ENCODE assay signal across 1 cellular context in genomic region chr2:9843229-9844035, GRCh38.
TF ChIP-seq lines count a peak whose summit lies in the region.

TSS of gene TAF1B (plus strand) at chr2:9843474. CDS start at chr2:9843542, 68 bp downstream.

TF ChIP-seq in HEK293, 187 proteins besides CTCF, POLR2A, EP300 and RAD21 (continued from another document and continues in another):
- TF ChIP-seq, protein P1, sequence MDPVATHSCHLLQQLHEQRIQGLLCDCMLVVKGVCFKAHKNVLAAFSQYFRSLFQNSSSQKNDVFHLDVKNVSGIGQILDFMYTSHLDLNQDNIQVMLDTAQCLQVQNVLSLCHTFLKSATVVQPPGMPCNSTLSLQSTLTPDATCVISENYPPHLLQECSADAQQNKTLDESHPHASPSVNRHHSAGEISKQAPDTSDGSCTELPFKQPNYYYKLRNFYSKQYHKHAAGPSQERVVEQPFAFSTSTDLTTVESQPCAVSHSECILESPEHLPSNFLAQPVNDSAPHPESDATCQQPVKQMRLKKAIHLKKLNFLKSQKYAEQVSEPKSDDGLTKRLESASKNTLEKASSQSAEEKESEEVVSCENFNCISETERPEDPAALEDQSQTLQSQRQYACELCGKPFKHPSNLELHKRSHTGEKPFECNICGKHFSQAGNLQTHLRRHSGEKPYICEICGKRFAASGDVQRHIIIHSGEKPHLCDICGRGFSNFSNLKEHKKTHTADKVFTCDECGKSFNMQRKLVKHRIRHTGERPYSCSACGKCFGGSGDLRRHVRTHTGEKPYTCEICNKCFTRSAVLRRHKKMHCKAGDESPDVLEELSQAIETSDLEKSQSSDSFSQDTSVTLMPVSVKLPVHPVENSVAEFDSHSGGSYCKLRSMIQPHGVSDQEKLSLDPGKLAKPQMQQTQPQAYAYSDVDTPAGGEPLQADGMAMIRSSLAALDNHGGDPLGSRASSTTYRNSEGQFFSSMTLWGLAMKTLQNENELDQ (tag by site-specific recombination; IDR thresholded peaks at IDR 0.05; ENCODE audit: low read depth): no peak
- TF ChIP-seq ZNF585B (tag by site-specific recombination; IDR thresholded peaks at IDR 0.05) (no peak), ZNF670 (tag by site-specific recombination; IDR thresholded peaks at IDR 0.05; ENCODE audit: low read depth) (no peak), ZSCAN30 (tag by site-specific recombination; IDR thresholded peaks at IDR 0.05) (0 out of 2 replicates have a peak, but pooled peaks have one; percentile 13), ZNF341 (tag by site-specific recombination; IDR thresholded peaks at IDR 0.05; ENCODE audit: low read depth) (no peak), ZNF548 (tag by site-specific recombination; IDR thresholded peaks at IDR 0.05) (no peak), ZNF514 (tag by site-specific recombination; IDR thresholded peaks at IDR 0.05) (no peak), ZNF133 (tag by site-specific recombination; IDR thresholded peaks at IDR 0.05) (no peak), ZNF513 (tag by site-specific recombination; IDR thresholded peaks at IDR 0.05) (no peak), ZBTB8A (tag by site-specific recombination; IDR thresholded peaks at IDR 0.05) (no peak), ZNF394 (tag by site-specific recombination; IDR thresholded peaks at IDR 0.05; ENCODE audit: borderline replicate concordance) (peak; percentile 99), SCRT2 (tag by site-specific recombination; IDR thresholded peaks at IDR 0.05) (no peak), ZNF10 (tag by site-specific recombination; IDR thresholded peaks at IDR 0.05) (no peak), ZNF677 (tag by site-specific recombination; IDR thresholded peaks at IDR 0.05) (no peak), ZNF366 (tag by site-specific recombination; conservative IDR thresholded peaks at IDR 0.05) (peak; percentile 43; the same call in 1 of the 2 replicates), ZNF416 (tag by site-specific recombination; IDR thresholded peaks at IDR 0.05) (no peak), ZBTB48 (tag by site-specific recombination; IDR thresholded peaks at IDR 0.05) (no peak), SCRT1 (tag by site-specific recombination; IDR thresholded peaks at IDR 0.05; ENCODE audit: borderline replicate concordance) (no peak), ZNF324 (tag by site-specific recombination; IDR thresholded peaks at IDR 0.05) (no peak), ZNF555 (tag by site-specific recombination; conservative IDR thresholded peaks at IDR 0.05) (no peak), ZNF777 (tag by site-specific recombination; IDR thresholded peaks at IDR 0.05; ENCODE audit: borderline replicate concordance) (no peak), ZNF701 (tag by site-specific recombination; IDR thresholded peaks at IDR 0.05) (no peak), ZNF843 (tag by site-specific recombination; IDR thresholded peaks at IDR 0.05) (0 out of 2 replicates have a peak, but pooled peaks have one; percentile 19), ZNF596 (tag by site-specific recombination; IDR thresholded peaks at IDR 0.05) (no peak), ZNF121 (tag by site-specific recombination; IDR thresholded peaks at IDR 0.05) (no peak), ZNF354C (tag by site-specific recombination; IDR thresholded peaks at IDR 0.05; ENCODE audit: borderline replicate concordance, low read depth) (no peak), ZNF48 (tag by site-specific recombination; IDR thresholded peaks at IDR 0.05) (no peak), ZNF610 (tag by site-specific recombination; IDR thresholded peaks at IDR 0.05; ENCODE audit: borderline replicate concordance) (peak; percentile 51; the same call in 1 of the 2 replicates), ZBTB11 (tag by site-specific recombination; conservative IDR thresholded peaks at IDR 0.05; ENCODE audit: low read depth) (peak; percentile 95), ZNF664 (tag by site-specific recombination; IDR thresholded peaks at IDR 0.05) (no peak), ZNF274 (IDR thresholded peaks at IDR 0.05; ENCODE audit: low read length) (no peak), ZNF274 (tag by site-specific recombination; IDR thresholded peaks at IDR 0.05; ENCODE audit: borderline replicate concordance) (no peak), ZNF132 (tag by site-specific recombination; IDR thresholded peaks at IDR 0.05; ENCODE audit: borderline replicate concordance) (no peak), ATF2 (tag by site-specific recombination; IDR thresholded peaks at IDR 0.05; ENCODE audit: low read depth) (no peak), MEIS1 (CRISPR knock-in tag; IDR thresholded peaks at IDR 0.05; ENCODE audit: borderline replicate concordance) (no peak), ZNF433 (tag by site-specific recombination; IDR thresholded peaks at IDR 0.05; ENCODE audit: low read depth) (no peak), ZNF248 (tag by site-specific recombination; IDR thresholded peaks at IDR 0.05) (no peak), BCL11A (tag by site-specific recombination; IDR thresholded peaks at IDR 0.05; ENCODE audit: low read depth) (no peak), ZNF629 (tag by site-specific recombination; IDR thresholded peaks at IDR 0.05) (no peak), ZIC2 (tag by site-specific recombination; IDR thresholded peaks at IDR 0.05) (peak; percentile 25), YY2 (tag by site-specific recombination; IDR thresholded peaks at IDR 0.05) (no peak), KLF10 (tag by site-specific recombination; IDR thresholded peaks at IDR 0.05) (peak; percentile 62; the same call in 1 of the 2 replicates), ZNF501 (tag by site-specific recombination; IDR thresholded peaks at IDR 0.05) (peak; percentile 62; the same call in 1 of the 2 replicates), ZNF639 (tag by site-specific recombination; IDR thresholded peaks at IDR 0.05) (no peak), ZNF626 (tag by site-specific recombination; IDR thresholded peaks at IDR 0.05) (no peak), ZNF561 (tag by site-specific recombination; IDR thresholded peaks at IDR 0.05; ENCODE audit: borderline replicate concordance) (no peak), ZNF391 (tag by site-specific recombination; IDR thresholded peaks at IDR 0.05; ENCODE audit: borderline replicate concordance, low read depth) (no peak; the same call in 1 of the 2 replicates), ZNF837 (tag by site-specific recombination; IDR thresholded peaks at IDR 0.05) (no peak), ZNF157 (tag by site-specific recombination; IDR thresholded peaks at IDR 0.05) (no peak)
- TF ChIP-seq, protein P2, sequence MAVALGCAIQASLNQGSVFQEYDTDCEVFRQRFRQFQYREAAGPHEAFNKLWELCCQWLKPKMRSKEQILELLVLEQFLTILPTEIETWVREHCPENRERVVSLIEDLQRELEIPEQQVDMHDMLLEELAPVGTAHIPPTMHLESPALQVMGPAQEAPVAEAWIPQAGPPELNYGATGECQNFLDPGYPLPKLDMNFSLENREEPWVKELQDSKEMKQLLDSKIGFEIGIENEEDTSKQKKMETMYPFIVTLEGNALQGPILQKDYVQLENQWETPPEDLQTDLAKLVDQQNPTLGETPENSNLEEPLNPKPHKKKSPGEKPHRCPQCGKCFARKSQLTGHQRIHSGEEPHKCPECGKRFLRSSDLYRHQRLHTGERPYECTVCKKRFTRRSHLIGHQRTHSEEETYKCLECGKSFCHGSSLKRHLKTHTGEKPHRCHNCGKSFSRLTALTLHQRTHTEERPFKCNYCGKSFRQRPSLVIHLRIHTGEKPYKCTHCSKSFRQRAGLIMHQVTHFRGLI (tag by site-specific recombination; IDR thresholded peaks at IDR 0.05): no peak
- TF ChIP-seq, protein P3, sequence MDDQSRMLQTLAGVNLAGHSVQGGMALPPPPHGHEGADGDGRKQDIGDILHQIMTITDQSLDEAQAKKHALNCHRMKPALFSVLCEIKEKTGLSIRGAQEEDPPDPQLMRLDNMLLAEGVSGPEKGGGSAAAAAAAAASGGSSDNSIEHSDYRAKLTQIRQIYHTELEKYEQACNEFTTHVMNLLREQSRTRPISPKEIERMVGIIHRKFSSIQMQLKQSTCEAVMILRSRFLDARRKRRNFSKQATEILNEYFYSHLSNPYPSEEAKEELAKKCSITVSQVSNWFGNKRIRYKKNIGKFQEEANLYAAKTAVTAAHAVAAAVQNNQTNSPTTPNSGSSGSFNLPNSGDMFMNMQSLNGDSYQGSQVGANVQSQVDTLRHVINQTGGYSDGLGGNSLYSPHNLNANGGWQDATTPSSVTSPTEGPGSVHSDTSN (CRISPR knock-in tag; IDR thresholded peaks at IDR 0.05): no peak
- TF ChIP-seq, protein P4, sequence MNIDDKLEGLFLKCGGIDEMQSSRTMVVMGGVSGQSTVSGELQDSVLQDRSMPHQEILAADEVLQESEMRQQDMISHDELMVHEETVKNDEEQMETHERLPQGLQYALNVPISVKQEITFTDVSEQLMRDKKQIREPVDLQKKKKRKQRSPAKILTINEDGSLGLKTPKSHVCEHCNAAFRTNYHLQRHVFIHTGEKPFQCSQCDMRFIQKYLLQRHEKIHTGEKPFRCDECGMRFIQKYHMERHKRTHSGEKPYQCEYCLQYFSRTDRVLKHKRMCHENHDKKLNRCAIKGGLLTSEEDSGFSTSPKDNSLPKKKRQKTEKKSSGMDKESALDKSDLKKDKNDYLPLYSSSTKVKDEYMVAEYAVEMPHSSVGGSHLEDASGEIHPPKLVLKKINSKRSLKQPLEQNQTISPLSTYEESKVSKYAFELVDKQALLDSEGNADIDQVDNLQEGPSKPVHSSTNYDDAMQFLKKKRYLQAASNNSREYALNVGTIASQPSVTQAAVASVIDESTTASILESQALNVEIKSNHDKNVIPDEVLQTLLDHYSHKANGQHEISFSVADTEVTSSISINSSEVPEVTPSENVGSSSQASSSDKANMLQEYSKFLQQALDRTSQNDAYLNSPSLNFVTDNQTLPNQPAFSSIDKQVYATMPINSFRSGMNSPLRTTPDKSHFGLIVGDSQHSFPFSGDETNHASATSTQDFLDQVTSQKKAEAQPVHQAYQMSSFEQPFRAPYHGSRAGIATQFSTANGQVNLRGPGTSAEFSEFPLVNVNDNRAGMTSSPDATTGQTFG (tag by site-specific recombination; IDR thresholded peaks at IDR 0.05; ENCODE audit: borderline replicate concordance): no peak
- TF ChIP-seq, protein P5, sequence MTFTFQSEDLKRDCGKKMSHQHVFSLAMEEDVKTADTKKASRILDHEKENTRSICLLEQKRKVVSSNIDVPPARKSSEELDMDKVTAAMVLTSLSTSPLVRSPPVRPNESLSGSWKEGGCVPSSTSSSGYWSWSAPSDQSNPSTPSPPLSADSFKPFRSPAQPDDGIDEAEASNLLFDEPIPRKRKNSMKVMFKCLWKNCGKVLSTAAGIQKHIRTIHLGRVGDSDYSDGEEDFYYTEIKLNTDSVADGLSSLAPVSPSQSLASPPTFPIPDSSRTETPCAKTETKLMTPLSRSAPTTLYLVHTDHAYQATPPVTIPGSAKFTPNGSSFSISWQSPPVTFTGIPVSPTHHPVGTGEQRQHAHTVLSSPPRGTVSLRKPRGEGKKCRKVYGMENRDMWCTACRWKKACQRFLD (tag by site-specific recombination; IDR thresholded peaks at IDR 0.05): no peak
- TF ChIP-seq, protein P6, sequence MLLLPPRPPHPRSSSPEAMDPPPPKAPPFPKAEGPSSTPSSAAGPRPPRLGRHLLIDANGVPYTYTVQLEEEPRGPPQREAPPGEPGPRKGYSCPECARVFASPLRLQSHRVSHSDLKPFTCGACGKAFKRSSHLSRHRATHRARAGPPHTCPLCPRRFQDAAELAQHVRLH (tag by site-specific recombination; IDR thresholded peaks at IDR 0.05): peak; percentile 80; the same call in 1 of the 2 replicates
